Comparison of ENCODE assay signal across 25 cellular contexts in genomic region chr3:123159926-123160635, GRCh38. TPM values are rescaled to one million over a fixed set of nuclear protein-coding genes. Genes with fewer than 3 reads are reported as not detected.
DNase-seq lines count a peak whose midpoint lies in the region; ATAC-seq and TF ChIP-seq lines count a peak whose summit lies in the region.
"Had no signal": no experiment of that assay in that cellular context is flagged by ENCODE, and none has a peak within 500 bp of the region (broad histone marks: within the 10 kb centered on the region; RNA-seq: fewer than 3 reads in every experiment).

No MANE protein-coding gene starts in this region.

- H3K4me1 ChIP-seq in body of pancreas: peaks cover 48% of the 10 kb centered on the region

- H3K36me3 Mint-ChIP-seq in HFFc6 (ENCODE audit: low read depth): peaks cover 48% of the 10 kb centered on the region
- peaks cover 7% of the 10 kb centered on the region for H3K36me3 Mint-ChIP-seq in effector memory CD8-positive, alpha-beta T cell (ENCODE audit: insufficient read depth)

- H3K4me3 ChIP-seq in AG10803 (ENCODE audit: low read length) (no peak overlapping the region), body of pancreas (no peak overlapping the region)
- H3K4me3 ChIP-seq: heart right ventricle, ovary, tibial artery had no signal

- intact Hi-C loops in body of pancreas (cut with DNase I): no loop called here

- H3K27ac ChIP-seq in body of pancreas: peak overlapping the region in 3 of 4 donors; percentile 9 to 82 (median 22)
- H3K27ac ChIP-seq: heart right ventricle, ovary, tibial artery had no signal

- no peaks in the 10 kb centered on the region for H3K9me3 ChIP-seq in body of pancreas
- H3K9me3 ChIP-seq: ovary, tibial artery had no signal

- H3K27me3 Mint-ChIP-seq in HFFc6 (ENCODE audit: insufficient read depth): no peaks in the 10 kb centered on the region; the same call in 1 of the 2 replicates
- H3K27me3 Mint-ChIP-seq in effector memory CD8-positive, alpha-beta T cell: no peaks in the 10 kb centered on the region
- H3K27me3 Mint-ChIP-seq: activated CD4-positive, alpha-beta T cell treated with anti-CD3 and anti-CD28 coated beads, Interleukin-2, amount 10 ng/mL, durations not matched to agents 24 days and 14 days; CD4-positive, alpha-beta memory T cell had no signal

- DNase-seq in AG10803 (ENCODE audit: low read depth) (peak; percentile 65), HFFc6 (peak; percentile 19), body of pancreas (no peak), kidney tubule cell (ENCODE audit: low spot score) (peak; percentile 9)
- no peak for DNase-seq in effector memory CD8-positive, alpha-beta T cell
- DNase-seq in central memory CD4-positive, alpha-beta T cell: no peak
- DNase-seq: ACHN; activated CD4-positive, alpha-beta T cell treated with anti-CD3 and anti-CD28 coated beads, Interleukin-2, amount 10 ng/mL, durations not matched to agents 24 days and 14 days; activated naive CD4-positive, alpha-beta T cell treated with anti-CD3 and anti-CD28 coated beads for 36 hours; activated T-cell treated with anti-CD3 and anti-CD28 coated beads for 4 hours; CD4-positive, alpha-beta memory T cell; dermis blood vessel endothelial cell; DMS79; erythroblast; heart right ventricle; NCI-H1417; NCI-H526 treated with DMSO at 0.1 percent for 48 hours; ovary; SHP77; stimulated activated naive CD4-positive, alpha-beta T cell treated with Interleukin-2 at 50 U/mL for 16 hours; T-helper 1 cell; tibial artery had no signal

- peaks cover 0 to 12% of the 10 kb centered on the region in 2 donors for H3K36me3 ChIP-seq in body of pancreas (replicated peaks in 1 of 2; ENCODE audit: insufficient read depth in 1 of 2, low read depth in 2 of 2)
- H3K36me3 ChIP-seq: ovary had no signal

- ATAC-seq in body of pancreas (no peak), HG03520 (IDR thresholded peaks at IDR 0.05; ENCODE audit: unreplicated experiment) (no peak), HG03457 (IDR thresholded peaks at IDR 0.05; ENCODE audit: unreplicated experiment) (no peak)
- ATAC-seq in effector memory CD8-positive, alpha-beta T cell (replicated peaks): no peak
- ATAC-seq: heart right ventricle, sciatic nerve had no signal

- H3K4me1 Mint-ChIP-seq in HFFc6 (ENCODE audit: low read depth): peaks cover 17% of the 10 kb centered on the region
- no peaks in the 10 kb centered on the region for H3K4me1 Mint-ChIP-seq in effector memory CD8-positive, alpha-beta T cell (ENCODE audit: low read depth in 2 of 2)

- no peaks in the 10 kb centered on the region for H3K27me3 ChIP-seq in body of pancreas
- H3K27me3 ChIP-seq: heart right ventricle, ovary, tibial artery had no signal

- no peaks in the 10 kb centered on the region; the same call in 1 of the 2 replicates for H3K9me3 Mint-ChIP-seq in HFFc6
- peaks cover 2 to 4% of the 10 kb centered on the region in 2 donors for H3K9me3 Mint-ChIP-seq in effector memory CD8-positive, alpha-beta T cell

- TF ChIP-seq CTCF in AG10803 (conservative IDR thresholded peaks at IDR 0.05; ENCODE audit: low read length) (no peak), HFFc6 (IDR thresholded peaks at IDR 0.05) (no peak), body of pancreas (IDR thresholded peaks at IDR 0.05) (no peak)

- 64 to 68% methylated on average over 9 of the region's 9 CpGs for WGBS in body of pancreas, 2 donors

- no peak for TF ChIP-seq POLR2A in body of pancreas (IDR thresholded peaks at IDR 0.05)

- no peak overlapping the region for H3K27ac Mint-ChIP-seq in HFFc6
- no peak overlapping the region for H3K27ac Mint-ChIP-seq in effector memory CD8-positive, alpha-beta T cell
- H3K27ac Mint-ChIP-seq: activated CD4-positive, alpha-beta T cell treated with anti-CD3 and anti-CD28 coated beads, Interleukin-2, amount 10 ng/mL, durations not matched to agents 24 days and 14 days; activated naive CD4-positive, alpha-beta T cell treated with anti-CD3 and anti-CD28 coated beads for 36 hours; CD4-positive, alpha-beta memory T cell had no signal

- H3K4me3 Mint-ChIP-seq in HFFc6: no peak overlapping the region
- H3K4me3 Mint-ChIP-seq in effector memory CD8-positive, alpha-beta T cell: no peak overlapping the region
- H3K4me3 Mint-ChIP-seq: activated CD4-positive, alpha-beta T cell treated with anti-CD3 and anti-CD28 coated beads, Interleukin-2, amount 10 ng/mL, durations not matched to agents 24 days and 14 days; activated naive CD4-positive, alpha-beta T cell treated with anti-CD3 and anti-CD28 coated beads for 36 hours; CD4-positive, alpha-beta memory T cell had no signal

RNA-seq across cellular contexts. Expression of gene SEC22A, which starts 41.7 kb away (rescaled TPM):
- 10 to 100 TPM; 13.7 to 20.8 (median 18.0) TPM for total RNA-seq in HFFc6 (2021; fragmentation: NEBNext Ultra II Directional; extraction: Animal tissue kit (Norgen Biotek cat#: 25700))
- total RNA-seq in body of pancreas: 10 to 100 TPM; 16.5 to 18.4 TPM

Comparison
In these comparisons a context has a peak if more than half of its experiments do, and no peak if none do; other contexts are left out.
1. DNase-seq: peak in AG10803 (single experiment), HFFc6 (single experiment) and kidney tubule cell (single experiment); none in body of pancreas (0 of 4), effector memory CD8-positive, alpha-beta T cell (0 of 3) and central memory CD4-positive, alpha-beta T cell (single experiment).